ENCODE assay signal across 8 cellular contexts in the genomic region with DNA sequence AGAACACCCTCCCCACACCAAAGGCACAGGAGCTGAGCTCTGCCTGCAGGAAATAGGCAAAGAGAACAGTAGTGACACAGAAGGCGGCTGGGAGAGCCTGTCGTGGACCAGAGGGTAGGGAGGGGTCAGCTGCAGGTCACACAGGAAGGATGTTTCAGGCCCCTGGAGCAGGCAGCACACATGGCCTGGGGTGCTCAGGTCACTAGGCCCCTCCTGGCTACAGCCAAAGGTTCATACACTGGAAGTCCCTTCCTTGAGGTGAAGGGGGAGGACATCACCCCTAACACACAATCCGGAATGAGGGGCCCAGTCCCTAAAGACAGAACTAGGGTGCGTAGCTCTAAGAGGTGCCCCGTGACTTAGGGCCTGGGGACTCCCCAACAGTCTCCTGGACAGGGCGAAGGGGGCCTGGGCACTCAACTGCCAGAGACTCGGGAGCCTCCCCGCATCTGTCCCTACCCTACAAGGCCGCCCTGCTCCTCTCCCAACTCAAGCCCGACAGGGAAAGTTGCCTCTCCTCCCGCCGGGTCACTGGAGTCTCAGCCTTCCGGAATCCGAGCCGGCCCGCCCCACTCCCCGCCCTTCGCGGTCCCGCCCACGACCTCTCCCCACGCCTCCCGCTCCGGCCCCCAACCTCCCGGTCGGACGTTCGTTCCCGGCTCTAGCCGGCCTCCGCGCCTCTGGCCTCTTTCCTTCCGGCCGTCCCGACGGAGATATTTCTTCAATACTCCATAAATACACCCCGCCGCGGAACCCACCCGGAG. TPM values are rescaled to one million over a fixed set of nuclear protein-coding genes. Genes with fewer than 3 reads are reported as not detected.
DNase-seq lines count a peak whose midpoint lies in the region; TF ChIP-seq lines count a peak whose summit lies in the region.

A gene (minus strand): TSS at position 541 of the 764 bp plus-strand sequence. CDS start 675 bp downstream, outside the sequence.

- H3K27ac ChIP-seq in epithelial cell of prostate, result peak within 1 kb of the TSS; percentile 84

- peaks cover 74% of the 10 kb centered on the region for H3K4me1 Mint-ChIP-seq in mesothelial cell of epicardium

- peak; percentile 40 for DNase-seq in stimulated activated CD4-positive, alpha-beta T cell treated with anti-CD3 and anti-CD28 coated beads, Interleukin-15, amount 100 ng/mL, for 24 hours
- no peak for DNase-seq in stimulated activated CD4-positive, alpha-beta T cell treated with anti-CD3 and anti-CD28 coated beads, Interleukin-1b, Interleukin-23, amount 100 ng/mL, for 48 hours
- peak; percentile 49 for DNase-seq in NT2/D1 (ENCODE audit: low read depth, low spot score)
- no peak for DNase-seq in epithelial cell of prostate (ENCODE audit: low read depth, low spot score)
- DNase-seq in mesothelial cell of epicardium (ENCODE audit: low spot score in 2 of 2, unreplicated experiment in 2 of 2), result no peak
- DNase-seq in ureter (ENCODE audit: low spot score), result peak; percentile 87
- DNase-seq in NCI-H226, result no peak
- DNase-seq in NCI-H187 treated with DMSO at 0.1 percent for 48 hours (lab: John Stamatoyannopoulos, UW), result no peak

- no peak for TF ChIP-seq CTCF in mesothelial cell of epicardium (IDR thresholded peaks at IDR 0.05; ENCODE audit: unreplicated experiment)

- peaks cover 10% of the 10 kb centered on the region for H3K36me3 Mint-ChIP-seq in mesothelial cell of epicardium

- peak within 1 kb of the TSS; percentile 74 for H3K4me3 ChIP-seq in NT2/D1 (ENCODE audit: insufficient read length, low read depth)

- H3K27ac Mint-ChIP-seq in mesothelial cell of epicardium, result peak within 1 kb of the TSS; percentile 91

- H3K9me3 ChIP-seq in NT2/D1 (ENCODE audit: insufficient read depth, low read length), result peaks cover 6% of the 10 kb centered on the region; the same call in 1 of the 2 replicates

- peaks cover 7% of the 10 kb centered on the region for H3K4me1 ChIP-seq in NT2/D1 (ENCODE audit: insufficient read depth, insufficient read length)

- peak within 1 kb of the TSS; percentile 84 for H3K4me3 Mint-ChIP-seq in mesothelial cell of epicardium

- peak within 1 kb of the TSS; percentile 88 for H3K9ac ChIP-seq in NT2/D1 (ENCODE audit: insufficient read length, low read depth)

- H3K36me3 ChIP-seq in NT2/D1 (ENCODE audit: insufficient read depth, insufficient read length, low read length), result peaks cover 45% of the 10 kb centered on the region

- H3K9me3 Mint-ChIP-seq in mesothelial cell of epicardium, result no peaks in the 10 kb centered on the region

- no peaks in the 10 kb centered on the region for H3K27me3 ChIP-seq in NT2/D1 (ENCODE audit: insufficient read depth, insufficient read length)

- no peaks in the 10 kb centered on the region for H3K27me3 Mint-ChIP-seq in mesothelial cell of epicardium (ENCODE audit: low read depth)

RNA-seq across cellular contexts. Expression of the gene that starts here (rescaled TPM):
- total RNA-seq in mesothelial cell of epicardium (63.6 to 74.4 TPM (median 67.0 TPM) in 3 replicates), ureter (28.4 TPM)

Comparison
In these comparisons a context has a peak if more than half of its experiments do, and no peak if none do; other contexts are left out.
1. DNase-seq: peak in stimulated activated CD4-positive, alpha-beta T cell treated with anti-CD3 and anti-CD28 coated beads, Interleukin-15, amount 100 ng/mL, for 24 hours (single experiment), NT2/D1 (single experiment) and ureter (single experiment); none in stimulated activated CD4-positive, alpha-beta T cell treated with anti-CD3 and anti-CD28 coated beads, Interleukin-1b, Interleukin-23, amount 100 ng/mL, for 48 hours (single experiment), epithelial cell of prostate (single experiment), mesothelial cell of epicardium (0 of 2), NCI-H226 (single experiment) and NCI-H187 treated with DMSO at 0.1 percent for 48 hours (single experiment).